Comparison of ENCODE assay signal across 17 cellular contexts in the genomic region with DNA sequence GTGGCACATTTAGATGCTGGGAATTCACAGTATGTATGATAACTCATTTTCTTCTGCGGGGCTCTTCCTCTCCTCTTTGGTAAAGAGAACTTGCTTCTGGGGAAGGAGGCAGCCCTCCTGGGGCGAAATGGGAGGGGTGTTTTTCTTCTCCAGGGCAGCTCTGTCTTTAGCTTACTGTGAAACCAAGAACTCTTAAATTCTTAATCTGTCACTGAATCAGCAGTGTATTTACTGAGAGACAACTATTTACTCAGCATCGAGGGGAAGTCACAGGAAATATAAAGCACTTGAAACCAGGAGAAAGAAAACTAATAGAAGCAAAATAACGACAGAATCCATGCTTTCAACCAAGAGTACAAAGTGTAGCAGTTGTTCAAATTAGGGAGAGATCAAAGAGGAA.
DNase-seq lines count a peak whose midpoint lies in the region; ATAC-seq lines count a peak whose summit lies in the region.
"Had no signal": no experiment of that assay in that cellular context is flagged by ENCODE, and none has a peak within 500 bp of the region (broad histone marks: within the 10 kb centered on the region; RNA-seq: fewer than 3 reads in every experiment).

No MANE protein-coding gene starts in this region.

- peak overlapping the region; percentile 57 for H3K4me3 ChIP-seq in SK-N-MC
- H3K4me3 ChIP-seq in mesodermal cell (ENCODE audit: extremely low read depth, insufficient read depth, low read length, poor library complexity, severe bottlenecking): no peak overlapping the region
- H3K4me3 ChIP-seq: BLaER1 treated with 17β-estradiol and CSF1 and Interleukin-3, amounts not matched to agents 10 nM and 100 nM; HAP-1 had no signal

- peak overlapping the region; percentile 79 for H3K27ac ChIP-seq in SK-N-MC
- H3K27ac ChIP-seq in mesodermal cell (ENCODE audit: low read depth, low read length, severe bottlenecking): peak overlapping the region; percentile 5
- H3K27ac ChIP-seq: 22Rv1; BLaER1 treated with 17β-estradiol and CSF1 and Interleukin-3, amounts not matched to agents 10 nM and 100 nM had no signal

- ATAC-seq in HG02588 (IDR thresholded peaks at IDR 0.05; ENCODE audit: unreplicated experiment): no peak
- no peak for ATAC-seq in HG03432 (IDR thresholded peaks at IDR 0.05; ENCODE audit: unreplicated experiment)

- DNase-seq in DMS53 (lab: John Stamatoyannopoulos, UW) (peak; percentile 11), DMS53 treated with DMSO at 0.1 percent for 48 hours (lab: John Stamatoyannopoulos, UW; ENCODE audit: unreplicated experiment) (no peak), SK-N-MC (ENCODE audit: low read depth, low spot score) (peak; percentile 91), NCI-H187 (lab: John Stamatoyannopoulos, UW) (no peak)
- DNase-seq: BE2C; CD4-positive, alpha-beta T cell; CD8-positive, alpha-beta memory T cell; DMS 273 treated with DMSO at 0.1 percent for 48 hours; DND-41; GOT3; HFFc6 had no signal

- H3K4me1 ChIP-seq in mesodermal cell (ENCODE audit: control insufficient read depth, insufficient read depth, low read length, poor library complexity, severe bottlenecking): peaks cover 3% of the 10 kb centered on the region
- H3K4me1 ChIP-seq: BLaER1 treated with 17β-estradiol and CSF1 and Interleukin-3, amounts not matched to agents 10 nM and 100 nM; HAP-1 had no signal

- 84 to 86% methylated on average over 1 to 2 of the region's 4 CpGs for WGBS in mesodermal cell (ENCODE audit: insufficient coverage in 2 of 2), 2 experiments

- H3K9me3 ChIP-seq in SK-N-MC (ENCODE audit: low read depth, low read length): no peaks in the 10 kb centered on the region
- H3K9me3 ChIP-seq in mesodermal cell (ENCODE audit: control insufficient read depth, low read length): no peaks in the 10 kb centered on the region
- H3K9me3 ChIP-seq: BE2C; BLaER1 treated with 17β-estradiol and CSF1 and Interleukin-3, amounts not matched to agents 10 nM and 100 nM; HAP-1 had no signal

- H3K9ac ChIP-seq in SK-N-MC (ENCODE audit: insufficient read length): no peak overlapping the region
- H3K9ac ChIP-seq: BLaER1 treated with 17β-estradiol and CSF1 and Interleukin-3, amounts not matched to agents 10 nM and 100 nM had no signal

- H3K36me3 ChIP-seq in SK-N-MC (ENCODE audit: insufficient read depth, low read length) (no peaks in the 10 kb centered on the region), mesodermal cell (ENCODE audit: control insufficient read depth, insufficient read depth, low read length) (no peaks in the 10 kb centered on the region)
- H3K36me3 ChIP-seq: BE2C; BLaER1 treated with 17β-estradiol and CSF1 and Interleukin-3, amounts not matched to agents 10 nM and 100 nM; HAP-1 had no signal

Comparison
In these comparisons a context has a peak if more than half of its experiments do, and no peak if none do; other contexts are left out.
1. DNase-seq: peak in DMS53 (single experiment) and SK-N-MC (single experiment); none in DMS53 treated with DMSO at 0.1 percent for 48 hours (single experiment) and NCI-H187 (0 of 2).